In the genomic region with DNA sequence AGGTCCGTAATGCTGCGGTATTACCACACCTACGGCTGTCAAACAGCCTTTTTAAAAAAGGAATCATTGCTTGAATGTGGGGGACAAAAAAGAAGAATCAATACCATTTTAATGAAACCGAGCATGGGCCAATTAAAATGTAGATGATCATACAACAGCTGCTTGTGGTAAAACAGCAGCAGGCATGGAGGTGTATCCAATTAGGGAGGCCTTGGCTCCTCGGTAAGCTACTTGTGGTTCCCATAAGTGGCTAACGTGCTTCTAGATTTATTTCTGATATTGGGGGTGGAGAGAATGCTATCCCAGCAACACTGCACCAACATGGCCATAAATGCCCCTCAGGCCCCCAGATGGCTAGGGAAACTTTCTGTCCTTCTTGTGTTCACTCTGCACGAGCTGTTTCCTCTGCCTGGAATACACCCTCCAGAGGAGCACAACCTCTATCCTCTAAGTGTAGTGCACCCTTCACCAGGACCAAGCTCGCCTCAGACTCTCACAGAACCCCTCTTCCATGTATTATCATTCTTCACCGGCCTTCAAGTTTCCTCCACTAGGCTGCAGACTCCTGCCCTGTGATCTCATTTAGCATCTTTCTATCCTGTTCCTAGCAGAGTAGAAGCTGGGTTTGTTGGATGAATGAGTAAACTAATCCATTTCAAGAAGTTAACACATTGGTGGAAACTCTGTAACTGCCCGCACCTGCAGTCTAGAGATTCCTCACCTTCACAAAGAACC, we compare ENCODE assay signal across 8 cellular contexts. TPM values are rescaled to one million over a fixed set of nuclear protein-coding genes. Genes with fewer than 3 reads are reported as not detected.
A peak's percentile ranks its signal among the peaks of the same experiment; 100 is the strongest.
DNase-seq lines count a peak whose midpoint lies in the region; ATAC-seq and TF ChIP-seq lines count a peak whose summit lies in the region.

No MANE protein-coding gene starts in this region.

- CTCF ChIA-PET in naive thymus-derived CD4-positive, alpha-beta T cell (lab: Charles Lee): no interaction called here

- H3K36me3 ChIP-seq in HUES64 (ENCODE audit: insufficient read depth, low read length): no peaks in the 10 kb centered on the region
- H3K36me3 ChIP-seq in naive thymus-derived CD4-positive, alpha-beta T cell (ENCODE audit: control insufficient read depth in 2 of 3, insufficient read depth in 3 of 3, low read length in 3 of 3): no peaks in the 10 kb centered on the region

- peak overlapping the region in 9 of 10 donors; percentile 28 to 86 (median 70) for H3K4me3 Mint-ChIP-seq in naive thymus-derived CD4-positive, alpha-beta T cell

- no peaks in the 10 kb centered on the region for H3K27me3 ChIP-seq in HUES64 (ENCODE audit: insufficient read depth, low read length)
- peaks cover 0 to 6% of the 10 kb centered on the region in 2 donors for H3K27me3 ChIP-seq in naive thymus-derived CD4-positive, alpha-beta T cell (ENCODE audit: control insufficient read depth in 2 of 2, insufficient read depth in 2 of 2, low read length in 2 of 2)

- no peak for ATAC-seq in naive thymus-derived CD4-positive, alpha-beta T cell
- no peak for ATAC-seq in HG03442 (IDR thresholded peaks at IDR 0.05; ENCODE audit: unreplicated experiment)

- H3K9ac ChIP-seq in HUES64 (ENCODE audit: low read depth, low read length): peak overlapping the region; percentile 99

- H3K4me3 ChIP-seq in AG10803 (ENCODE audit: low read length) (peak overlapping the region; percentile 95), HUES64 (ENCODE audit: low read length) (peak overlapping the region; percentile 98), cardiac fibroblast (replicated peaks in 1 of 2; ENCODE audit: low read depth in 2 of 2, low read length in 2 of 2) (peak overlapping the region; percentile 92 to 97)
- no peak overlapping the region for H3K4me3 ChIP-seq in naive thymus-derived CD4-positive, alpha-beta T cell (ENCODE audit: low read length)

- no peaks in the 10 kb centered on the region for H3K9me3 ChIP-seq in HUES64 (ENCODE audit: insufficient read depth, low read depth, low read length)
- H3K9me3 ChIP-seq in naive thymus-derived CD4-positive, alpha-beta T cell (ENCODE audit: control insufficient read depth in 2 of 3, low read length in 3 of 3): no peaks in the 10 kb centered on the region

- 46% methylated on average over 10 of the region's 10 CpGs for WGBS in HUES64

- intact Hi-C loops in naive thymus-derived CD4-positive, alpha-beta T cell (cut with micrococcal nuclease): loop anchor here in 1 of 2 donors (5.0 kb wide), 1 partner anchor 107 kb away; no protein-coding TSS in a partner anchor

- peaks cover 55 to 66% (median 59%) of the 10 kb centered on the region in 5 donors for H3K27me3 Mint-ChIP-seq in naive thymus-derived CD4-positive, alpha-beta T cell

- POLR2A ChIA-PET in naive thymus-derived CD4-positive, alpha-beta T cell (lab: Charles Lee): no interaction called here

- no peak overlapping the region for H3K27ac Mint-ChIP-seq in naive thymus-derived CD4-positive, alpha-beta T cell

- peaks cover 0 to 2% (median 0%) of the 10 kb centered on the region in 11 donors for H3K9me3 Mint-ChIP-seq in naive thymus-derived CD4-positive, alpha-beta T cell

- TF ChIP-seq CTCF in AG10803 (conservative IDR thresholded peaks at IDR 0.05; ENCODE audit: low read length) (peak; percentile 55), cardiac fibroblast (IDR thresholded peaks at IDR 0.05; ENCODE audit: low read depth, low read length) (peak; percentile 37)

- H3K4me1 ChIP-seq in HUES64 (ENCODE audit: insufficient read depth, low read length): peaks cover 48% of the 10 kb centered on the region
- no peaks in the 10 kb centered on the region for H3K4me1 ChIP-seq in naive thymus-derived CD4-positive, alpha-beta T cell (ENCODE audit: control insufficient read depth in 2 of 2, insufficient read depth in 2 of 2, low read length in 2 of 2)

- DNase-seq in AG10803 (ENCODE audit: low read depth) (peak; percentile 54), cardiac fibroblast (ENCODE audit: low read depth in 2 of 2) (peak; percentile 52 to 57), COR-L47 (lab: John Stamatoyannopoulos, UW) (no peak), NCI-H2081 treated with DMSO at 0.1 percent for 48 hours (lab: John Stamatoyannopoulos, UW) (no peak)
- no peak for DNase-seq in naive thymus-derived CD4-positive, alpha-beta T cell
- no peak for DNase-seq in central memory CD4-positive, alpha-beta T cell

- no peaks in the 10 kb centered on the region for H3K36me3 Mint-ChIP-seq in naive thymus-derived CD4-positive, alpha-beta T cell

- no peak overlapping the region for H3K27ac ChIP-seq in HUES64 (ENCODE audit: low read depth, low read length)
- no peak overlapping the region for H3K27ac ChIP-seq in naive thymus-derived CD4-positive, alpha-beta T cell (ENCODE audit: low read depth, low read length)

- peaks cover 0 to 16% (median 5%) of the 10 kb centered on the region in 7 donors for H3K4me1 Mint-ChIP-seq in naive thymus-derived CD4-positive, alpha-beta T cell

RNA-seq across cellular contexts. Expression of a gene that starts 1.6 kb away (rescaled TPM):
- 22.5 TPM for polyA plus RNA-seq in HUES64 (2013, experiment 1 of 2)
- 25.4 TPM for polyA plus RNA-seq in HUES64 (2013, experiment 2 of 2)
- 1 to 10 TPM in 1 of 5 experiments, under 1 TPM in 4; 0.03 to 5.8 (median 0.07) TPM for total RNA-seq in naive thymus-derived CD4-positive, alpha-beta T cell
- polyA plus RNA-seq in naive thymus-derived CD4-positive, alpha-beta T cell: under 1 TPM in 1 of 2 donors, not detected in 1; 0.06 TPM

RNA-seq across cellular contexts. Expression of a gene that starts 53.2 kb away (rescaled TPM):
- 55.0 TPM for polyA plus RNA-seq in HUES64 (2013, experiment 1 of 2)
- 89.4 TPM for polyA plus RNA-seq in HUES64 (2013, experiment 2 of 2)
- total RNA-seq in naive thymus-derived CD4-positive, alpha-beta T cell: 10 to 100 TPM in 1 of 5 experiments, 1 to 10 TPM in 4; 2.1 to 79.9 (median 4.1) TPM
- polyA plus RNA-seq in naive thymus-derived CD4-positive, alpha-beta T cell: 1 to 10 TPM in 1 of 2 donors, under 1 TPM in 1; 0.83 to 2.3 TPM

Comparison
In these comparisons a context has a peak if more than half of its experiments do, and no peak if none do; other contexts are left out.
1. DNase-seq: peak in AG10803 (single experiment) and cardiac fibroblast (2 of 2); none in naive thymus-derived CD4-positive, alpha-beta T cell (0 of 9), COR-L47 (single experiment), central memory CD4-positive, alpha-beta T cell (single experiment) and NCI-H2081 treated with DMSO at 0.1 percent for 48 hours (single experiment).